Comparison of ENCODE assay signal across 8 cellular contexts in genomic region chr15:74540761-74541493, GRCh38. TPM values are rescaled to one million over a fixed set of nuclear protein-coding genes. Genes with fewer than 3 reads are reported as not detected.
A peak's percentile ranks its signal among the peaks of the same experiment; 100 is the strongest.
DNase-seq lines count a peak whose midpoint lies in the region; ATAC-seq and TF ChIP-seq lines count a peak whose summit lies in the region.

TSS of gene ARID3B (plus strand) at chr15:74541220. CDS start at chr15:74543937, 2,717 bp downstream.

- H4K8ac ChIP-seq in H9 (replicated peaks; ENCODE audit: insufficient read length, low read depth, low read length): no peak within 1 kb of the TSS

- no peak within 1 kb of the TSS for H4K5ac ChIP-seq in H9 (ENCODE audit: insufficient read length, low read depth, low read length)

- no peak within 1 kb of the TSS for H2BK20ac ChIP-seq in H9 (ENCODE audit: low read depth, low read length, poor library complexity, severe bottlenecking)

- H3K4me1 ChIP-seq in H9 (ENCODE audit: insufficient read depth, low read length): peaks cover 8% of the 10 kb centered on the region

- H3K4me3 Mint-ChIP-seq in H9: peak within 1 kb of the TSS; percentile 94 to 99
- peak within 1 kb of the TSS; percentile 94 for H3K4me3 Mint-ChIP-seq in activated T-helper 2 cell treated with anti-CD3 and anti-CD28 coated beads, Interferon-gamma antibody, Interleukin-2, Interleukin-4, amounts not matched to agents 10 μg/mL and 5 μg/mL and 100 μg/mL, durations not matched to agents 14 hours and 24 hours and 36 hours (ENCODE audit: low read depth)
- H3K4me3 Mint-ChIP-seq in natural killer cell treated with Interleukin-12 subunit alpha and Interleukin-12 subunit beta and Interleukin-15 and Interleukin-18, amount 100 ng/mL, for 72 hours: peak within 1 kb of the TSS; percentile 98

- H3K27me3 ChIP-seq in H9 (ENCODE audit: insufficient read depth, low read length) (no peaks in the 10 kb centered on the region), MG63 (no peaks in the 10 kb centered on the region; the same call in 1 of the 2 replicates)

- H2BK15ac ChIP-seq in H9 (ENCODE audit: low read depth, low read length): no peak within 1 kb of the TSS

- DNase-seq in ELR (ENCODE audit: low read depth) (peak; percentile 99), H9 (peak; percentile 99), MG63 (peak; percentile 99), fibroblast of pulmonary artery (ENCODE audit: low read depth) (peak; percentile 98)
- DNase-seq in activated T-helper 2 cell treated with anti-CD3 and anti-CD28 coated beads, Interferon-gamma antibody, Interleukin-2, Interleukin-4, amounts not matched to agents 10 μg/mL and 5 μg/mL and 100 μg/mL, durations not matched to agents 14 hours and 24 hours and 36 hours (ENCODE audit: low spot score): peak; percentile 94
- DNase-seq in natural killer cell treated with Interleukin-12 subunit alpha and Interleukin-12 subunit beta and Interleukin-15 and Interleukin-18, amount 100 ng/mL, for 72 hours (ENCODE audit: low spot score): peak; percentile 98
- DNase-seq in stimulated activated naive CD4-positive, alpha-beta T cell (lab: John Stamatoyannopoulos, UW): peak; percentile 90 to 95 (median 92)

- H3K9me3 ChIP-seq in H9 (ENCODE audit: control insufficient read depth, low read depth, low read length): no peaks in the 10 kb centered on the region
- H3K9me3 ChIP-seq in MG63: no peaks in the 10 kb centered on the region

- H3K79me2 ChIP-seq in H9 (ENCODE audit: insufficient read depth, low read length): peaks cover 32% of the 10 kb centered on the region; the same call in 1 of the 2 replicates

- H3K36me3 ChIP-seq in MG63: peaks cover 8% of the 10 kb centered on the region

- H3K27ac ChIP-seq in H9 (ENCODE audit: insufficient read length, low read depth, low read length): peak within 1 kb of the TSS; percentile 32

- H3T11ph ChIP-seq in H9 (ENCODE audit: low read length): no peak within 1 kb of the TSS

- no peak within 1 kb of the TSS for H2BK5ac ChIP-seq in H9 (ENCODE audit: insufficient read length, low read length)

- H3K23ac ChIP-seq in H9 (ENCODE audit: insufficient read length, low read depth, low read length): no peak within 1 kb of the TSS

- H3K56ac ChIP-seq in H9 (ENCODE audit: insufficient read length, low read depth, low read length): no peak within 1 kb of the TSS

- H3K4me3 ChIP-seq in MG63 (peak within 1 kb of the TSS; percentile 89), fibroblast of pulmonary artery (replicated peaks; ENCODE audit: low read depth, low read length) (peak within 1 kb of the TSS; percentile 77)

- no peak within 1 kb of the TSS for H2BK120ac ChIP-seq in H9 (ENCODE audit: low read depth, low read length, poor library complexity, severe bottlenecking)

- H3K4me2 ChIP-seq in H9 (ENCODE audit: insufficient read depth, insufficient read length, low read length): peak within 1 kb of the TSS; percentile 98

- H4K91ac ChIP-seq in H9 (ENCODE audit: insufficient read length, low read depth, low read length): no peak within 1 kb of the TSS

- no peak within 1 kb of the TSS for H2AK5ac ChIP-seq in H9 (ENCODE audit: insufficient read length, low read length)

- peak within 1 kb of the TSS; percentile 89 for H3K9ac ChIP-seq in H9 (ENCODE audit: extremely low read depth, insufficient read length, low read length)

- intact Hi-C loops in activated T-helper 2 cell treated with anti-CD3 and anti-CD28 coated beads, Interferon-gamma antibody, Interleukin-2, Interleukin-4, amounts not matched to agents 10 μg/mL and 5 μg/mL and 100 μg/mL, durations not matched to agents 14 hours and 24 hours and 36 hours (cut with micrococcal nuclease): loop anchor here (1.0 to 5.0 kb wide), 6 partner anchors 57 to 911 kb away; partner anchors contain the start of genes COX5A and SIN3A

- H3K14ac ChIP-seq in H9 (ENCODE audit: insufficient read depth, low read length): peak within 1 kb of the TSS; percentile 75

- H3K27ac Mint-ChIP-seq in H9: peak within 1 kb of the TSS; percentile 94 to 99 (median 95)
- peak within 1 kb of the TSS; percentile 98 for H3K27ac Mint-ChIP-seq in activated T-helper 2 cell treated with anti-CD3 and anti-CD28 coated beads, Interferon-gamma antibody, Interleukin-2, Interleukin-4, amounts not matched to agents 10 μg/mL and 5 μg/mL and 100 μg/mL, durations not matched to agents 14 hours and 24 hours and 36 hours
- peak within 1 kb of the TSS; percentile 94 to 96 for H3K27ac Mint-ChIP-seq in natural killer cell treated with Interleukin-12 subunit alpha and Interleukin-12 subunit beta and Interleukin-15 and Interleukin-18, amount 100 ng/mL, for 72 hours

- no peaks in the 10 kb centered on the region for H4K20me1 ChIP-seq in H9 (ENCODE audit: control insufficient read depth, insufficient read depth, insufficient read length)

- H3K4me1 Mint-ChIP-seq in H9: peaks cover 37 to 40% of the 10 kb centered on the region in 2 experiments
- H3K4me1 Mint-ChIP-seq in activated T-helper 2 cell treated with anti-CD3 and anti-CD28 coated beads, Interferon-gamma antibody, Interleukin-2, Interleukin-4, amounts not matched to agents 10 μg/mL and 5 μg/mL and 100 μg/mL, durations not matched to agents 14 hours and 24 hours and 36 hours (ENCODE audit: low read depth): peaks cover 46% of the 10 kb centered on the region
- peaks cover 51 to 63% of the 10 kb centered on the region in 2 donors for H3K4me1 Mint-ChIP-seq in natural killer cell treated with Interleukin-12 subunit alpha and Interleukin-12 subunit beta and Interleukin-15 and Interleukin-18, amount 100 ng/mL, for 72 hours (ENCODE audit: low read depth in 2 of 2)

- H3K27me3 Mint-ChIP-seq in H9 (ENCODE audit: low read depth): no peaks in the 10 kb centered on the region
- H3K27me3 Mint-ChIP-seq in activated T-helper 2 cell treated with anti-CD3 and anti-CD28 coated beads, Interferon-gamma antibody, Interleukin-2, Interleukin-4, amounts not matched to agents 10 μg/mL and 5 μg/mL and 100 μg/mL, durations not matched to agents 14 hours and 24 hours and 36 hours (ENCODE audit: low read depth): no peaks in the 10 kb centered on the region
- no peaks in the 10 kb centered on the region for H3K27me3 Mint-ChIP-seq in natural killer cell treated with Interleukin-12 subunit alpha and Interleukin-12 subunit beta and Interleukin-15 and Interleukin-18, amount 100 ng/mL, for 72 hours

- no peak within 1 kb of the TSS for H2BK12ac ChIP-seq in H9 (ENCODE audit: insufficient read length, low read depth, low read length)

- H3K18ac ChIP-seq in H9 (ENCODE audit: insufficient read length, low read depth, low read length): peak within 1 kb of the TSS; percentile 84

- H3K4ac ChIP-seq in H9 (ENCODE audit: low read depth, low read length): peak within 1 kb of the TSS; percentile 36; the same call in 1 of the 2 replicates

- peaks cover 4% of the 10 kb centered on the region for H3K79me1 ChIP-seq in H9 (ENCODE audit: insufficient read depth, low read depth, low read length, poor library complexity, severe bottlenecking)

- H3K9me3 Mint-ChIP-seq in H9: no peaks in the 10 kb centered on the region
- no peaks in the 10 kb centered on the region for H3K9me3 Mint-ChIP-seq in activated T-helper 2 cell treated with anti-CD3 and anti-CD28 coated beads, Interferon-gamma antibody, Interleukin-2, Interleukin-4, amounts not matched to agents 10 μg/mL and 5 μg/mL and 100 μg/mL, durations not matched to agents 14 hours and 24 hours and 36 hours
- H3K9me3 Mint-ChIP-seq in natural killer cell treated with Interleukin-12 subunit alpha and Interleukin-12 subunit beta and Interleukin-15 and Interleukin-18, amount 100 ng/mL, for 72 hours: no peaks in the 10 kb centered on the region

- peaks cover 16 to 25% (median 23%) of the 10 kb centered on the region in 3 experiments for H3K36me3 Mint-ChIP-seq in H9 (ENCODE audit: insufficient read depth in 1 of 3, low read depth in 3 of 3)
- peaks cover 37% of the 10 kb centered on the region for H3K36me3 Mint-ChIP-seq in activated T-helper 2 cell treated with anti-CD3 and anti-CD28 coated beads, Interferon-gamma antibody, Interleukin-2, Interleukin-4, amounts not matched to agents 10 μg/mL and 5 μg/mL and 100 μg/mL, durations not matched to agents 14 hours and 24 hours and 36 hours (ENCODE audit: low read depth)
- peaks cover 32% of the 10 kb centered on the region for H3K36me3 Mint-ChIP-seq in natural killer cell treated with Interleukin-12 subunit alpha and Interleukin-12 subunit beta and Interleukin-15 and Interleukin-18, amount 100 ng/mL, for 72 hours

- TF ChIP-seq POLR2A in Raji (IDR thresholded peaks at IDR 0.05; ENCODE audit: insufficient read depth, low read depth, low read length): peak; percentile 87

- peak; percentile 94 to 96 for ATAC-seq in natural killer cell treated with Interleukin-12 subunit alpha and Interleukin-12 subunit beta and Interleukin-15 and Interleukin-18, amount 100 ng/mL, for 72 hours

- no CpG with 5 or more reads among the region's 73 CpGs for WGBS in H9 (ENCODE audit: extremely low coverage, insufficient read length, low lambda C conversion rate)

- TF ChIP-seq CTCF in H9 (conservative IDR thresholded peaks at IDR 0.05): no peak
- TF ChIP-seq CTCF in fibroblast of pulmonary artery (IDR thresholded peaks at IDR 0.05; ENCODE audit: low read length, missing control alignments): no peak

- no peak within 1 kb of the TSS for H2AFZ ChIP-seq in H9 (ENCODE audit: low read length)

- peaks cover 17% of the 10 kb centered on the region for H3K23me2 ChIP-seq in H9 (ENCODE audit: insufficient read length, low read depth, low read length, poor library complexity, severe bottlenecking)

RNA-seq across cellular contexts. Expression of gene ARID3B, which starts in this region (rescaled TPM):
- total RNA-seq in H9 (2021): 101 and 110 TPM in 2 replicates
- 0.10 and 1.3 TPM in 2 replicates for total RNA-seq in MG63 (2014; rRNA removed; shearing (Covaris generic); ENCODE audit: low replicate concordance)
- 35.6 and 41.2 TPM in 2 replicates for total RNA-seq in activated T-helper 2 cell treated with anti-CD3 and anti-CD28 coated beads, Interferon-gamma antibody, Interleukin-2, Interleukin-4, amounts not matched to agents 10 μg/mL and 5 μg/mL and 100 μg/mL, durations not matched to agents 14 hours and 24 hours and 36 hours
- total RNA-seq in natural killer cell treated with Interleukin-12 subunit alpha and Interleukin-12 subunit beta and Interleukin-15 and Interleukin-18, amount 100 ng/mL, for 72 hours: 100 to 1,000 TPM in 1 of 2 donors, 10 to 100 TPM in 1; 77.1 to 105 TPM

Comparison
In these comparisons a context has a peak if more than half of its experiments do, and no peak if none do; other contexts are left out.
1. Peak in every context shown above with its lines: DNase-seq, ATAC-seq, H3K4me3 ChIP-seq and H3K27ac ChIP-seq.
2. RNA of gene ARID3B (total RNA-seq): 77.1 to 105 TPM in natural killer cell treated with Interleukin-12 subunit alpha and Interleukin-12 subunit beta and Interleukin-15 and Interleukin-18, amount 100 ng/mL, for 72 hours, 101 to 110 TPM in H9 and 35.6 to 41.2 TPM in activated T-helper 2 cell treated with anti-CD3 and anti-CD28 coated beads, Interferon-gamma antibody, Interleukin-2, Interleukin-4, amounts not matched to agents 10 μg/mL and 5 μg/mL and 100 μg/mL, durations not matched to agents 14 hours and 24 hours and 36 hours; 0.10 to 1.3 TPM in MG63; every median in the first group is over 10 times any median in the second.